ENCODE assay signal across 10 cellular contexts in genomic region chr14:104798300-104799238, GRCh38. TPM values are rescaled to one million over a fixed set of nuclear protein-coding genes. Genes with fewer than 3 reads are reported as not detected.
DNase-seq lines count a peak whose midpoint lies in the region; TF ChIP-seq lines count a peak whose summit lies in the region.
"Had no signal": no experiment of that assay in that cellular context is flagged by ENCODE, and none has a peak within 500 bp of the region (broad histone marks: within the 10 kb centered on the region; RNA-seq: fewer than 3 reads in every experiment).

No MANE protein-coding gene starts in this region.

- POLR2A ChIA-PET in CD8-positive, alpha-beta memory T cell (lab: Charles Lee): interaction anchor here (1.0 kb wide), 1 partner anchor 46 kb away, joined by 3 read pairs; the partner anchor contains the start of gene SIVA1
- POLR2A ChIA-PET in RWPE1 (lab: Yijun Ruan, JAX; ENCODE audit: low non-redundant PET): interaction anchor here (0.5 kb wide), 1 partner anchor 766 kb away, joined by 3 read pairs; no protein-coding TSS in a partner anchor

- intact Hi-C loops in sigmoid colon (cut with DNase I): no loop called here

- no peaks in the 10 kb centered on the region for H3K9me3 ChIP-seq in CD8-positive, alpha-beta memory T cell (ENCODE audit: low read length)
- no peaks in the 10 kb centered on the region for H3K9me3 ChIP-seq in hepatocyte (ENCODE audit: low read depth)
- no peaks in the 10 kb centered on the region for H3K9me3 ChIP-seq in sigmoid colon

- peaks cover 40% of the 10 kb centered on the region for H3K4me1 ChIP-seq in CD8-positive, alpha-beta memory T cell (ENCODE audit: insufficient read depth, low read length)
- H3K4me1 ChIP-seq in hepatocyte (ENCODE audit: insufficient read depth) (peaks cover 42% of the 10 kb centered on the region), sigmoid colon (peaks cover 0 to 58% (median 54%) of the 10 kb centered on the region in 4 donors)

- H3K4me3 ChIP-seq in CD8-positive, alpha-beta memory T cell (ENCODE audit: low read length): no peak overlapping the region
- H3K4me3 ChIP-seq in hepatocyte: no peak overlapping the region
- no peak overlapping the region for H3K4me3 ChIP-seq in sigmoid colon

- no peaks in the 10 kb centered on the region for H3K27me3 ChIP-seq in CD8-positive, alpha-beta memory T cell (ENCODE audit: insufficient read depth, low read length, poor library complexity, severe bottlenecking)
- H3K27me3 ChIP-seq in hepatocyte (no peaks in the 10 kb centered on the region), sigmoid colon (no peaks in the 10 kb centered on the region)

- H3K4me1 Mint-ChIP-seq in CD8-positive, alpha-beta memory T cell: peaks cover 26 to 68% (median 34%) of the 10 kb centered on the region in 3 donors

- H2AFZ ChIP-seq in hepatocyte: no peak overlapping the region

- no peak overlapping the region for H3K4me2 ChIP-seq in hepatocyte

- H3K9me2 ChIP-seq in hepatocyte (replicated peaks; ENCODE audit: insufficient read depth): no peaks in the 10 kb centered on the region

- TF ChIP-seq POLR2A in sigmoid colon (IDR thresholded peaks at IDR 0.05): no peak

- peaks cover 0 to 4% (median 0%) of the 10 kb centered on the region in 3 donors for H3K36me3 Mint-ChIP-seq in CD8-positive, alpha-beta memory T cell

- TF ChIP-seq CTCF in RWPE1 (conservative IDR thresholded peaks at IDR 0.05; ENCODE audit: low read depth) (no peak), hepatocyte (IDR thresholded peaks at IDR 0.05; ENCODE audit: poor library complexity) (no peak), sigmoid colon (IDR thresholded peaks at IDR 0.05) (no peak)

- peak overlapping the region; percentile 35 to 91 (median 82) for H3K27ac Mint-ChIP-seq in CD8-positive, alpha-beta memory T cell

- no peaks in the 10 kb centered on the region for H3K36me3 ChIP-seq in CD8-positive, alpha-beta memory T cell (ENCODE audit: insufficient read depth, low read length)
- H3K36me3 ChIP-seq in hepatocyte (replicated peaks; ENCODE audit: insufficient read depth, low read depth) (no peaks in the 10 kb centered on the region), sigmoid colon (no peaks in the 10 kb centered on the region)

- peaks cover 12% of the 10 kb centered on the region for H4K20me1 ChIP-seq in hepatocyte (ENCODE audit: insufficient read depth, poor library complexity, severe bottlenecking)

- H3K27me3 Mint-ChIP-seq in CD8-positive, alpha-beta memory T cell: no peaks in the 10 kb centered on the region

- CTCF ChIA-PET in CD8-positive, alpha-beta memory T cell (lab: Charles Lee): no interaction called here
- CTCF ChIA-PET in RWPE1 (lab: Yijun Ruan, JAX): no interaction called here

- no peak overlapping the region for H3K27ac ChIP-seq in CD8-positive, alpha-beta memory T cell (ENCODE audit: low read depth, low read length)
- peak overlapping the region; percentile 84 for H3K27ac ChIP-seq in RWPE1
- peak overlapping the region; percentile 96 for H3K27ac ChIP-seq in hepatocyte
- peak overlapping the region; percentile 97 to 100 (median 98) for H3K27ac ChIP-seq in sigmoid colon

- no peak for DNase-seq in CD8-positive, alpha-beta memory T cell
- DNase-seq in RWPE1 (ENCODE audit: low spot score) (no peak), hepatocyte (ENCODE audit: low spot score) (no peak), sigmoid colon (no peak), NCI-H146 treated with DMSO at 0.1 percent for 48 hours (lab: John Stamatoyannopoulos, UW; ENCODE audit: unreplicated experiment) (no peak), H4 (ENCODE audit: low spot score) (no peak)
- DNase-seq in stimulated activated CD4-positive, alpha-beta T cell treated with anti-CD3 and anti-CD28 coated beads, Interleukin-12 subunit alpha, Interleukin-12 subunit beta, amount 100 ng/mL, for 4 hours: no peak
- DNase-seq in stimulated activated CD8-positive, alpha-beta memory T cell treated with anti-CD3 and anti-CD28 coated beads, Interleukin-4, amount 100 ng/mL, for 48 hours: no peak
- DNase-seq: hippocampal formation, NCI-H2081 had no signal

- peak overlapping the region in 6 of 7 donors; percentile 75 to 89 (median 78) for H3K4me3 Mint-ChIP-seq in CD8-positive, alpha-beta memory T cell

- H3K79me2 ChIP-seq in hepatocyte: peaks cover 19% of the 10 kb centered on the region

- WGBS in hepatocyte (ENCODE audit: low lambda C conversion rate, missing lambda C conversion rate): 81% methylated on average over 16 of the region's 16 CpGs
- WGBS in sigmoid colon, 2 donors: 75 to 84% methylated on average over 16 of the region's 16 CpGs

- TF ChIP-seq EP300 in sigmoid colon (IDR thresholded peaks at IDR 0.05): no peak

- H3K9me3 Mint-ChIP-seq in CD8-positive, alpha-beta memory T cell: no peaks in the 10 kb centered on the region

RNA-seq across cellular contexts. Expression of gene ZBTB42, which starts 2.3 kb away (rescaled TPM):
- total RNA-seq in CD8-positive, alpha-beta memory T cell: 1 to 10 TPM; 3.3 to 3.5 TPM
- polyA plus RNA-seq in CD8-positive, alpha-beta memory T cell: 2.7 TPM
- 8.6 and 13.0 TPM in 2 replicates for total RNA-seq in hepatocyte
- polyA plus RNA-seq in hepatocyte: 3.6 TPM in 2 replicates
- 1 to 10 TPM; 1.5 to 5.3 (median 3.5) TPM for total RNA-seq in sigmoid colon
- 1 to 10 TPM; 4.2 to 5.5 (median 4.6) TPM for polyA plus RNA-seq in sigmoid colon
- 0.83 and 2.9 TPM in 2 replicates for total RNA-seq in H4 (2014; rRNA removed; shearing (Covaris generic))

RNA-seq across cellular contexts. Expression of gene AKT1, which starts 3.0 kb away (rescaled TPM):
- 100 to 1,000 TPM; 147 to 150 TPM for total RNA-seq in CD8-positive, alpha-beta memory T cell
- polyA plus RNA-seq in CD8-positive, alpha-beta memory T cell: 34.1 TPM
- total RNA-seq in hepatocyte (120 and 124 TPM in 2 replicates), sigmoid colon (100 to 1,000 TPM; 109 to 180 (median 126) TPM)
- polyA plus RNA-seq in hepatocyte (155 and 159 TPM in 2 replicates), sigmoid colon (100 to 1,000 TPM in 2 of 3 donors, 10 to 100 TPM in 1; 86.2 to 116 (median 102) TPM)
- 86.5 and 127 TPM in 2 replicates for total RNA-seq in H4 (2014; rRNA removed; shearing (Covaris generic))

RNA-seq across cellular contexts. Expression of gene SIVA1, which starts 45.6 kb away (rescaled TPM):
- total RNA-seq in CD8-positive, alpha-beta memory T cell: 100 to 1,000 TPM; 150 to 175 TPM
- polyA plus RNA-seq in CD8-positive, alpha-beta memory T cell: 227 TPM
- total RNA-seq in hepatocyte (163 and 218 TPM in 2 replicates), sigmoid colon (100 to 1,000 TPM; 235 to 512 (median 367) TPM)
- polyA plus RNA-seq in hepatocyte (140 and 149 TPM in 2 replicates), sigmoid colon (100 to 1,000 TPM; 124 to 227 (median 200) TPM)
- total RNA-seq in H4 (2014; rRNA removed; shearing (Covaris generic)): 286 and 381 TPM in 2 replicates
